In genomic region chr1:205517288-205517687, GRCh38 we compare ENCODE assay signal across 1 cellular context.
TF ChIP-seq lines count a peak whose summit lies in the region.

No MANE protein-coding gene starts in this region.

TF ChIP-seq in SK-N-SH treated with all-trans-retinoic acid at 6 μM for 48 hours, 23 proteins besides CTCF, POLR2A, EP300 and RAD21 (continued from another document):
- TF ChIP-seq PATZ1 (CRISPR knock-in tag; IDR thresholded peaks at IDR 0.05; ENCODE audit: borderline replicate concordance) (no peak), CSRNP3 (CRISPR knock-in tag; IDR thresholded peaks at IDR 0.05) (no peak), TOX (CRISPR knock-in tag; IDR thresholded peaks at IDR 0.05; ENCODE audit: borderline replicate concordance) (no peak), TCF4 (CRISPR knock-in tag; IDR thresholded peaks at IDR 0.05; ENCODE audit: borderline replicate concordance) (no peak), CSDC2 (CRISPR knock-in tag; IDR thresholded peaks at IDR 0.05) (no peak), ARNTL (CRISPR knock-in tag; IDR thresholded peaks at IDR 0.05; ENCODE audit: borderline replicate concordance, low read depth) (no peak)
TF ChIP-seq in SK-N-SH treated with all-trans-retinoic acid at 6 μM for 48 hours: peak in this region for 0.
